31 cellular contexts compared by ENCODE assay signal in genomic region chr1:1239624-1240347, GRCh38. TPM values are rescaled to one million over a fixed set of nuclear protein-coding genes. Genes with fewer than 3 reads are reported as not detected.
DNase-seq lines count a peak whose midpoint lies in the region; ATAC-seq and TF ChIP-seq lines count a peak whose summit lies in the region.
"Had no signal": no experiment of that assay in that cellular context is flagged by ENCODE, and none has a peak within 500 bp of the region (broad histone marks: within the 10 kb centered on the region; RNA-seq: fewer than 3 reads in every experiment).

No MANE protein-coding gene starts in this region.

- 22 to 25% methylated on average over 18 to 28 of the region's 28 CpGs for WGBS in GM23248 (ENCODE audit: low coverage in 1 of 2, low lambda C conversion rate in 2 of 2, missing lambda C conversion rate in 2 of 2), 2 experiments
- no CpG with 5 or more reads among the region's 28 CpGs for WGBS in neuronal stem cell (ENCODE audit: extremely low coverage in 2 of 2, insufficient read length in 2 of 2, insufficient replicate concordance in 1 of 2), 2 donors

- no peaks in the 10 kb centered on the region for H3F3A ChIP-seq in GM23248 (ENCODE audit: insufficient read depth)

- H3K36me3 ChIP-seq in GM23248 (ENCODE audit: low read depth) = no peaks in the 10 kb centered on the region
- no peaks in the 10 kb centered on the region for H3K36me3 ChIP-seq in Panc1 (ENCODE audit: control insufficient read depth, insufficient read depth, low read length)
- H3K36me3 ChIP-seq in neuronal stem cell (replicated peaks in 1 of 2; ENCODE audit: control insufficient read depth in 2 of 2, insufficient read depth in 2 of 2, low read length in 2 of 2) = peaks cover 0 to 3% of the 10 kb centered on the region in 2 donors
- H3K36me3 ChIP-seq: left lung had no signal

- H3K4me2 ChIP-seq in GM23248 (ENCODE audit: unreplicated experiment) (no peak overlapping the region), neuronal stem cell (ENCODE audit: insufficient read depth, low read length, poor library complexity, severe bottlenecking) (no peak overlapping the region)

- in situ Hi-C loops in GM23248 (cut with MboI) (no loop called here), Panc1 (cut with HindIII; ENCODE audit: low pct_unique_long_range_greater_than_20kb, low sequenced_read_pairs) (no loop called here)

- peak overlapping the region; percentile 80 for H3K23ac ChIP-seq in neuronal stem cell (ENCODE audit: low read depth, low read length, poor library complexity)

- H2AK5ac ChIP-seq in neuronal stem cell (ENCODE audit: low read depth, low read length) = peak overlapping the region; percentile 90

- peaks cover 2% of the 10 kb centered on the region for H3K79me1 ChIP-seq in neuronal stem cell (ENCODE audit: low read depth, low read length)

- no peaks in the 10 kb centered on the region for H4K20me1 ChIP-seq in GM23248 (ENCODE audit: insufficient read depth)

- no peak overlapping the region for H4K8ac ChIP-seq in neuronal stem cell (ENCODE audit: low read depth, low read length)

- ATAC-seq in Panc1 = peak; percentile 10
- ATAC-seq: activated CD8-positive, alpha-beta T cell treated with anti-CD3 and anti-CD28 coated beads for 36 hours; activated T-helper 17 cell treated with anti-CD3 and anti-CD28 coated beads, Interleukin-2, amount 50 U/mL, for 72 hours; left lung; psoas muscle had no signal

- no peak overlapping the region for H3K4me3 ChIP-seq in GM23248
- H3K4me3 ChIP-seq in Panc1 (ENCODE audit: low read depth in 2 of 2, low read length in 2 of 2) = peak overlapping the region; percentile 11 to 16; a peak in 2 of 4 replicates
- no peak overlapping the region for H3K4me3 ChIP-seq in neuronal stem cell (ENCODE audit: low read length in 2 of 2)
- H3K4me3 ChIP-seq: left lung, PC-9, psoas muscle had no signal

- H3K27ac ChIP-seq in GM23248 (no peak overlapping the region), Panc1 (ENCODE audit: low read length) (peak overlapping the region; percentile 82), neuronal stem cell (replicated peaks; ENCODE audit: low read length) (no peak overlapping the region)
- H3K27ac ChIP-seq: left lung, PC-9, psoas muscle had no signal

- H4K91ac ChIP-seq in neuronal stem cell (ENCODE audit: low read depth, low read length, poor library complexity) = peak overlapping the region; percentile 30

- H3K9me3 ChIP-seq in GM23248 (ENCODE audit: low read depth) = no peaks in the 10 kb centered on the region
- no peaks in the 10 kb centered on the region for H3K9me3 ChIP-seq in Panc1 (ENCODE audit: control insufficient read depth, insufficient read depth, low read depth, low read length)
- no peaks in the 10 kb centered on the region for H3K9me3 ChIP-seq in neuronal stem cell (replicated peaks in 1 of 2; ENCODE audit: control insufficient read depth in 2 of 2, insufficient read depth in 1 of 2, low read depth in 1 of 2, low read length in 2 of 2)
- H3K9me3 ChIP-seq: left lung, psoas muscle had no signal

- no peaks in the 10 kb centered on the region for H3K27me3 ChIP-seq in GM23248 (replicated peaks; ENCODE audit: insufficient read depth)
- H3K27me3 ChIP-seq in Panc1 (ENCODE audit: control insufficient read depth, insufficient read depth, low read length) = no peaks in the 10 kb centered on the region
- H3K27me3 ChIP-seq in neuronal stem cell (ENCODE audit: control insufficient read depth in 3 of 3, insufficient read depth in 3 of 3, low read depth in 1 of 3, low read length in 3 of 3) = peaks cover 0 to 4% (median 0%) of the 10 kb centered on the region in 3 experiments

- H3K4me1 ChIP-seq in GM23248 (ENCODE audit: insufficient read depth) (no peaks in the 10 kb centered on the region), Panc1 (ENCODE audit: control insufficient read depth, insufficient read depth, low read length) (peaks cover 73% of the 10 kb centered on the region), neuronal stem cell (ENCODE audit: control insufficient read depth in 2 of 2, insufficient read depth in 1 of 2, low read depth in 1 of 2, low read length in 2 of 2) (peaks cover 11 to 38% of the 10 kb centered on the region in 2 donors)
- H3K4me1 ChIP-seq: left lung, psoas muscle had no signal

- H3K14ac ChIP-seq in neuronal stem cell (ENCODE audit: low read length) = no peak overlapping the region

- peak overlapping the region; percentile 85 for H3K18ac ChIP-seq in neuronal stem cell (ENCODE audit: low read length)

- POLR2A ChIA-PET in Panc1 (lab: Charles Lee) = no interaction called here

- peak overlapping the region; percentile 84 for H2BK12ac ChIP-seq in neuronal stem cell (ENCODE audit: low read length)

- BruUV-seq in Panc1 (replicated peaks; lab: Mats Ljungman, UMichigan) = no TSS peak

- peak overlapping the region; percentile 70 for H2BK5ac ChIP-seq in neuronal stem cell (ENCODE audit: low read length)

- no peaks in the 10 kb centered on the region for H3K79me2 ChIP-seq in GM23248 (ENCODE audit: insufficient read depth)

- no peaks in the 10 kb centered on the region for H3K9me2 ChIP-seq in GM23248 (ENCODE audit: insufficient read depth)

- peak overlapping the region; percentile 58 for H2BK15ac ChIP-seq in neuronal stem cell (ENCODE audit: low read length)

- H2AFZ ChIP-seq in GM23248 (no peak overlapping the region), neuronal stem cell (ENCODE audit: low read length) (no peak overlapping the region)
- H2AFZ ChIP-seq: PC-9 had no signal

- no peak overlapping the region for H3K9ac ChIP-seq in GM23248
- H3K9ac ChIP-seq in neuronal stem cell (ENCODE audit: low read depth, low read length, poor library complexity) = peak overlapping the region; percentile 77

- no peak for TF ChIP-seq CTCF in Panc1 (IDR thresholded peaks at IDR 0.05)

- intact Hi-C loops in Panc1 (cut with micrococcal nuclease; ENCODE audit: unreplicated experiment) = no loop called here

- no peak overlapping the region for H2BK120ac ChIP-seq in neuronal stem cell (ENCODE audit: low read depth, low read length)

- H3K4ac ChIP-seq in neuronal stem cell (ENCODE audit: low read length) = peak overlapping the region; percentile 37

- DNase-seq in GM23248 (peak; percentile 30), Panc1 (ENCODE audit: low read depth, low spot score) (no peak), hepatic stellate cell (ENCODE audit: low spot score) (peak; percentile 40), neuronal stem cell (ENCODE audit: low spot score) (no peak), NCI-H1105 treated with DMSO at 0.1 percent for 48 hours (lab: John Stamatoyannopoulos, UW) (no peak), NCI-H1048 (lab: John Stamatoyannopoulos, UW) (no peak), retina (no peak), H4 (ENCODE audit: low spot score) (no peak)
- DNase-seq: activated CD8-positive, alpha-beta T cell treated with anti-CD3 and anti-CD28 coated beads for 36 hours; activated naive CD4-positive, alpha-beta T cell treated with anti-CD3 and anti-CD28 coated beads, Interleukin-2, amount 50 U/mL, for 16 hours; amniotic stem cell; C1 segment of cervical spinal cord; COR-L47; DND-41; HFFc6; hypothalamus; KBM-7; left lung; MM.1S; NCI-H1417; NCI-H2029; NK-92 treated with Interleukin-12 subunit alpha and Interleukin-12 subunit beta, amount 100 ng/mL, for 24 hours; psoas muscle; SHP77; stimulated activated naive CD4-positive, alpha-beta T cell had no signal

- CTCF ChIA-PET in Panc1 (lab: Charles Lee) = no interaction called here

RNA-seq across cellular contexts. Expression of gene C1QTNF12, which starts 6.7 kb away (rescaled TPM):
- total RNA-seq in GM23248 (2014; rRNA removed; shearing (Covaris generic)) = 0.38 and 3.1 TPM in 2 replicates
- polyA plus RNA-seq in GM23248 (2016; fragmentation: Nextera tagmentation; extraction: Ambion mirVana) = 2.0 and 2.1 TPM in 2 replicates
- total RNA-seq in Panc1 (2021; ENCODE audit: unreplicated experiment) = 41.4 TPM
- polyA plus RNA-seq in Panc1 (2012; ENCODE audit: insufficient read length) = 86.9 TPM
- 4.0 TPM for polyA plus RNA-seq in neuronal stem cell (2013, experiment 1 of 2)
- polyA plus RNA-seq in neuronal stem cell (2013, experiment 2 of 2) = 4.6 TPM
- 0.21 TPM in 1 of 2 replicates, not detected in the other for total RNA-seq in H4 (2014; rRNA removed; shearing (Covaris generic))
- total RNA-seq: frontal cortex had no signal

RNA-seq across cellular contexts. Expression of gene B3GALT6, which starts 7.7 kb away (rescaled TPM):
- total RNA-seq in GM23248 (2014; rRNA removed; shearing (Covaris generic)) = 50.3 and 52.5 TPM in 2 replicates
- polyA plus RNA-seq in GM23248 (2016; fragmentation: Nextera tagmentation; extraction: Ambion mirVana) = 6.5 and 8.3 TPM in 2 replicates
- 46.4 TPM for total RNA-seq in Panc1 (2021; ENCODE audit: unreplicated experiment)
- 52.8 TPM for polyA plus RNA-seq in Panc1 (2012; ENCODE audit: insufficient read length)
- polyA plus RNA-seq in neuronal stem cell (2013, experiment 1 of 2) = 24.2 TPM
- polyA plus RNA-seq in neuronal stem cell (2013, experiment 2 of 2) = 23.9 TPM
- 20.5 and 29.6 TPM in 2 replicates for total RNA-seq in H4 (2014; rRNA removed; shearing (Covaris generic))

RNA-seq across cellular contexts. Expression of gene SDF4, which starts 8.0 kb away (rescaled TPM):
- 214 and 216 TPM in 2 replicates for total RNA-seq in GM23248 (2014; rRNA removed; shearing (Covaris generic))
- 261 and 269 TPM in 2 replicates for polyA plus RNA-seq in GM23248 (2016; fragmentation: Nextera tagmentation; extraction: Ambion mirVana)
- 335 TPM for total RNA-seq in Panc1 (2021; ENCODE audit: unreplicated experiment)
- polyA plus RNA-seq in Panc1 (2012; ENCODE audit: insufficient read length) = 480 TPM
- polyA plus RNA-seq in neuronal stem cell (2013, experiment 1 of 2) = 62.8 TPM
- 64.4 TPM for polyA plus RNA-seq in neuronal stem cell (2013, experiment 2 of 2)
- 101 and 116 TPM in 2 replicates for total RNA-seq in H4 (2014; rRNA removed; shearing (Covaris generic))

RNA-seq across cellular contexts. Expression of gene TNFRSF4, which starts 25.8 kb away (rescaled TPM):
- not detected in 2 replicates for total RNA-seq in GM23248 (2014; rRNA removed; shearing (Covaris generic))
- polyA plus RNA-seq in GM23248 (2016; fragmentation: Nextera tagmentation; extraction: Ambion mirVana) = not detected in 2 replicates
- 0.62 TPM for total RNA-seq in Panc1 (2021; ENCODE audit: unreplicated experiment)
- polyA plus RNA-seq in Panc1 (2012; ENCODE audit: insufficient read length) = not detected
- polyA plus RNA-seq in neuronal stem cell (2013, experiment 1 of 2) = 0.06 TPM
- 0.08 TPM for polyA plus RNA-seq in neuronal stem cell (2013, experiment 2 of 2)
- total RNA-seq in H4 (2014; rRNA removed; shearing (Covaris generic)) = not detected in 2 replicates
- total RNA-seq: cerebellum, frontal cortex, HT-29, myocyte had no signal

RNA-seq across cellular contexts. Expression of gene TNFRSF18, which starts 33.4 kb away (rescaled TPM):
- total RNA-seq in GM23248 (2014; rRNA removed; shearing (Covaris generic)) = not detected in 2 replicates
- 0.18 TPM in 1 of 2 replicates, not detected in the other for polyA plus RNA-seq in GM23248 (2016; fragmentation: Nextera tagmentation; extraction: Ambion mirVana)
- 4.3 TPM for total RNA-seq in Panc1 (2021; ENCODE audit: unreplicated experiment)
- polyA plus RNA-seq in Panc1 (2012; ENCODE audit: insufficient read length) = 8.2 TPM
- polyA plus RNA-seq in neuronal stem cell (2013, experiment 1 of 2) = 0.21 TPM
- 0.36 TPM for polyA plus RNA-seq in neuronal stem cell (2013, experiment 2 of 2)
- total RNA-seq in H4 (2014; rRNA removed; shearing (Covaris generic)) = not detected in 2 replicates
- total RNA-seq: cerebellum, frontal cortex, HFFc6, HT-29, myocyte had no signal

Comparison
In these comparisons a context has a peak if more than half of its experiments do, and no peak if none do; other contexts are left out.
1. DNase-seq: peak in GM23248 (single experiment) and hepatic stellate cell (single experiment); none in Panc1 (single experiment), neuronal stem cell (single experiment), NCI-H1105 treated with DMSO at 0.1 percent for 48 hours (single experiment), NCI-H1048 (single experiment), retina (single experiment) and H4 (single experiment).
2. H3K4me3 ChIP-seq: peak in Panc1 (2 of 2); none in GM23248 (single experiment) and neuronal stem cell (0 of 2).
3. RNA of gene C1QTNF12, which starts 6.7 kb away (total RNA-seq): 41.4 TPM in Panc1 (single experiment); 0.38 to 3.1 TPM in GM23248 and 0.21 TPM in H4; every median in the first group is over 10 times any median in the second.